13 cellular contexts compared by ENCODE assay signal in the genomic region with DNA sequence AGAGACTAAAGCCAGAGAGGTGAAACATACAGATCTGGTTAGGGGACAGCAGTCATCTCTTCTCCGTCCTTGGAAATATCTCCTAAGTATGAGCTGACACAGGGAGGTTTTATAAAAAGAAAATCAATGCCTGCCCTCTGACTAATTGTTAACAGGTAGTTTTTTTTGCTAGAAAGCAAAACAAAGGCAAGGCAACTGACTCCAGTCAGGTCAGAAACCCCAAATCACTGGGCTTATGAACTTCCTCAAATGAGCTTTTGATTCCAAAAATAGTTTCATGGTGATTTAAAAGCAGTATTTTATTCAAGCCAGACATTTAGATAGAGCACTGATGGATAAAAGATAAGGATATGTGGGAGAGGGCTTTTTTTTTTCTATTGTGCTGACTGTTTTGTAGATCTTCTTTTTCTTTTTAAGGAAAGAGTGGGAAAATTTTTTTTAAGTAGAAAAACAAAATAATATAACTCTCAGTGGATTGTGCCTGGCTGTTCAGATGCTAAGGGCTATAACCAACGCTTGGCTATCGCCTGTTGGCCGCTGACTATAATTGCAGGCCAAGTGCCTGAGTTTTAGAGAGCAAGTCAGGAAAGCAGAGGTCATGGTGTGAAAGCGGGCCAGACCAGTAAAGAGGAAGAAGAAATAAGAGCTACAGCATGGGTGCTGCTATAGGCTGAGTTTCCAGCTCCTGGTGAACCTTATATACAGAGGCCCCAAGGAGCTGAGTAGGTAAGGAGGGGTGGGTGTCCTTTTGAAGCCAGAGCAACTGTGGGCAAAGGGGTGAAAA. TPM values are rescaled to one million over a fixed set of nuclear protein-coding genes. Genes with fewer than 3 reads are reported as not detected.
DNase-seq lines count a peak whose midpoint lies in the region; ATAC-seq, FAIRE-seq and TF ChIP-seq lines count a peak whose summit lies in the region.
"Had no signal": no experiment of that assay in that cellular context is flagged by ENCODE, and none has a peak within 500 bp of the region (broad histone marks: within the 10 kb centered on the region; RNA-seq: fewer than 3 reads in every experiment).

No MANE protein-coding gene starts in this region.

- no peak for TF ChIP-seq RAD21 in K562 (CRISPR knock-in tag; conservative IDR thresholded peaks at IDR 0.05 in 1 of 2, IDR thresholded peaks at IDR 0.05 in 1 of 2)

- TF ChIP-seq POLR2A in K562 (conservative IDR thresholded peaks at IDR 0.05), result no peak

- no peak overlapping the region for H3K27ac ChIP-seq in K562 (ENCODE audit: extremely low read depth, low read depth, low read length)
- H3K27ac ChIP-seq in neuronal stem cell (replicated peaks; ENCODE audit: low read length), result no peak overlapping the region
- H3K27ac ChIP-seq: skin epidermis had no signal

- H3K23ac ChIP-seq in neuronal stem cell (ENCODE audit: low read depth, low read length, poor library complexity), result no peak overlapping the region

- no peaks in the 10 kb centered on the region for H3K9me3 Mint-ChIP-seq in stimulated activated naive B cell treated with anti-CD40 and anti-IgM and Interleukin-4, amounts not matched to agents 10 μg/mL and 1 μg/mL and 100 μg/mL, for 72 hours
- no peaks in the 10 kb centered on the region for H3K9me3 Mint-ChIP-seq in activated CD4-positive, alpha-beta memory T cell treated with anti-CD3 and anti-CD28 coated beads for 36 hours
- H3K9me3 Mint-ChIP-seq: activated T-helper 1 cell treated with anti-CD3 and anti-CD28 coated beads, Interleukin-12 subunit alpha, Interleukin-12 subunit beta, Interleukin-2, Interleukin-4 antibody, amounts not matched to agents 30 ng/mL and 10 ng/mL and 1 ng/mL, durations not matched to agents 14 hours and 24 hours and 36 hours; immature natural killer cell had no signal

- no peaks in the 10 kb centered on the region for H3K79me1 ChIP-seq in neuronal stem cell (ENCODE audit: low read depth, low read length)

- H3K27ac Mint-ChIP-seq in stimulated activated naive B cell treated with anti-CD40 and anti-IgM and Interleukin-4, amounts not matched to agents 10 μg/mL and 1 μg/mL and 100 μg/mL, for 72 hours, result no peak overlapping the region
- no peak overlapping the region for H3K27ac Mint-ChIP-seq in activated CD4-positive, alpha-beta memory T cell treated with anti-CD3 and anti-CD28 coated beads for 36 hours
- H3K27ac Mint-ChIP-seq: activated T-helper 1 cell treated with anti-CD3 and anti-CD28 coated beads, Interleukin-12 subunit alpha, Interleukin-12 subunit beta, Interleukin-2, Interleukin-4 antibody, amounts not matched to agents 30 ng/mL and 10 ng/mL and 1 ng/mL, durations not matched to agents 14 hours and 24 hours and 36 hours; immature natural killer cell had no signal

- 12% methylated on average over 5 of the region's 5 CpGs for WGBS in K562 (ENCODE audit: insufficient coverage, low coverage, missing lambda C conversion rate)
- WGBS in neuronal stem cell (ENCODE audit: extremely low coverage in 2 of 2, insufficient read length in 2 of 2, insufficient replicate concordance in 1 of 2), 2 donors, result no CpG with 5 or more reads among the region's 5 CpGs

- H3K4me2 ChIP-seq in K562 (ENCODE audit: insufficient read depth, low read length) (no peak overlapping the region), neuronal stem cell (ENCODE audit: insufficient read depth, low read length, poor library complexity, severe bottlenecking) (no peak overlapping the region)

- H3K9ac ChIP-seq in K562 (ENCODE audit: insufficient read depth in 1 of 2, low read depth in 2 of 2, low read length in 2 of 2) (no peak overlapping the region), neuronal stem cell (ENCODE audit: low read depth, low read length, poor library complexity) (no peak overlapping the region)

- H3K4me1 Mint-ChIP-seq in stimulated activated naive B cell treated with anti-CD40 and anti-IgM and Interleukin-4, amounts not matched to agents 10 μg/mL and 1 μg/mL and 100 μg/mL, for 72 hours, result peaks cover 40 to 56% of the 10 kb centered on the region in 2 donors
- no peaks in the 10 kb centered on the region for H3K4me1 Mint-ChIP-seq in activated CD4-positive, alpha-beta memory T cell treated with anti-CD3 and anti-CD28 coated beads for 36 hours (ENCODE audit: low read depth)
- H3K4me1 Mint-ChIP-seq: immature natural killer cell had no signal

- H3K36me3 Mint-ChIP-seq in stimulated activated naive B cell treated with anti-CD40 and anti-IgM and Interleukin-4, amounts not matched to agents 10 μg/mL and 1 μg/mL and 100 μg/mL, for 72 hours, result no peaks in the 10 kb centered on the region
- no peaks in the 10 kb centered on the region for H3K36me3 Mint-ChIP-seq in activated CD4-positive, alpha-beta memory T cell treated with anti-CD3 and anti-CD28 coated beads for 36 hours
- H3K36me3 Mint-ChIP-seq: immature natural killer cell had no signal

- H3K4me3 ChIP-seq in K562, result no peak overlapping the region
- H3K4me3 ChIP-seq in neuronal stem cell (ENCODE audit: low read length in 2 of 2), result no peak overlapping the region
- H3K4me3 ChIP-seq: cardiac muscle cell, skin epidermis had no signal

- no peak for DNase-seq in GM18507 (ENCODE audit: extremely low spot score, insufficient read length, low read depth)
- DNase-seq in K562 (ENCODE audit: extremely low read depth in 1 of 4, low spot score in 3 of 4), result peak in 2 of 4 experiments; percentile 27 to 32
- no peak for DNase-seq in stimulated activated naive B cell treated with anti-CD40 and anti-IgM and Interleukin-4, amounts not matched to agents 10 μg/mL and 1 μg/mL and 100 μg/mL, for 72 hours
- no peak for DNase-seq in activated CD4-positive, alpha-beta memory T cell treated with anti-CD3 and anti-CD28 coated beads for 36 hours
- no peak for DNase-seq in neuronal stem cell (ENCODE audit: low spot score)
- no peak for DNase-seq in posterior vena cava (ENCODE audit: low spot score)
- DNase-seq: immature natural killer cell, NCI-H2171 had no signal

- POLR2A ChIA-PET in K562 (lab: Yijun Ruan, JAX), result no interaction called here
- POLR2A ChIA-PET in activated CD4-positive, alpha-beta memory T cell treated with anti-CD3 and anti-CD28 coated beads for 36 hours (lab: Charles Lee), result no interaction called here

- in situ Hi-C loops in K562 (cut with MboI), result no loop called here

- no peak overlapping the region for H4K8ac ChIP-seq in neuronal stem cell (ENCODE audit: low read depth, low read length)

- no peak for TF ChIP-seq EP300 in K562 (IDR thresholded peaks at IDR 0.05; ENCODE audit: low read length)

- CTCF ChIA-PET in K562 (lab: Yijun Ruan, JAX; ENCODE audit: low intra/inter-chr PET ratio), result no interaction called here
- CTCF ChIA-PET in activated CD4-positive, alpha-beta memory T cell treated with anti-CD3 and anti-CD28 coated beads for 36 hours (lab: Charles Lee), result no interaction called here

- H3K4me1 ChIP-seq in K562 (replicated peaks in 1 of 2; ENCODE audit: control insufficient read depth in 2 of 2, insufficient read depth in 2 of 2, low read length in 2 of 2) (no peaks in the 10 kb centered on the region), neuronal stem cell (ENCODE audit: control insufficient read depth in 2 of 2, insufficient read depth in 1 of 2, low read depth in 1 of 2, low read length in 2 of 2) (peaks cover under 1 to 3% of the 10 kb centered on the region in 2 donors)

- H4K91ac ChIP-seq in neuronal stem cell (ENCODE audit: low read depth, low read length, poor library complexity), result no peak overlapping the region

- H3K18ac ChIP-seq in neuronal stem cell (ENCODE audit: low read length), result no peak overlapping the region

- H3K27me3 Mint-ChIP-seq in stimulated activated naive B cell treated with anti-CD40 and anti-IgM and Interleukin-4, amounts not matched to agents 10 μg/mL and 1 μg/mL and 100 μg/mL, for 72 hours, result no peaks in the 10 kb centered on the region
- no peaks in the 10 kb centered on the region for H3K27me3 Mint-ChIP-seq in activated CD4-positive, alpha-beta memory T cell treated with anti-CD3 and anti-CD28 coated beads for 36 hours

- no peaks in the 10 kb centered on the region for H4K20me1 ChIP-seq in K562 (replicated peaks; ENCODE audit: control insufficient read depth, insufficient read depth, low read length)

- no peaks in the 10 kb centered on the region for H3K79me2 ChIP-seq in K562 (ENCODE audit: control insufficient read depth, insufficient read depth, low read length)

- no TSS peak for BruUV-seq in K562 (replicated peaks; lab: Mats Ljungman, UMichigan)

- H2AFZ ChIP-seq in K562 (ENCODE audit: low read depth, low read length) (no peak overlapping the region), neuronal stem cell (ENCODE audit: low read length) (no peak overlapping the region)

- no peak overlapping the region for H2AK5ac ChIP-seq in neuronal stem cell (ENCODE audit: low read depth, low read length)

- no peaks in the 10 kb centered on the region for H3K9me3 ChIP-seq in K562 (replicated peaks; ENCODE audit: control insufficient read depth, insufficient read depth, low read depth, low read length)
- H3K9me3 ChIP-seq in neuronal stem cell (replicated peaks in 1 of 2; ENCODE audit: control insufficient read depth in 2 of 2, insufficient read depth in 1 of 2, low read depth in 1 of 2, low read length in 2 of 2), result peaks cover 1 to 3% of the 10 kb centered on the region in 2 donors

- H3K14ac ChIP-seq in neuronal stem cell (ENCODE audit: low read length), result no peak overlapping the region

- intact Hi-C loops in K562 (cut with micrococcal nuclease), result loop anchor here (5.0 kb wide), 1 partner anchor 52 kb away; no protein-coding TSS in a partner anchor
- intact Hi-C loops in activated CD4-positive, alpha-beta memory T cell treated with anti-CD3 and anti-CD28 coated beads for 36 hours (cut with micrococcal nuclease), result no loop called here
- intact Hi-C loops in posterior vena cava (cut with DNase I), result no loop called here

- ATAC-seq in HG03565 (IDR thresholded peaks at IDR 0.05; ENCODE audit: unreplicated experiment) (peak; percentile 55), K562 (peak; percentile 63), GM19452 (IDR thresholded peaks at IDR 0.05; ENCODE audit: unreplicated experiment) (no peak)
- peak; percentile 75 to 81 for ATAC-seq in stimulated activated naive B cell treated with anti-CD40 and anti-IgM and Interleukin-4, amounts not matched to agents 10 μg/mL and 1 μg/mL and 100 μg/mL, for 72 hours (replicated peaks)

- H2BK12ac ChIP-seq in neuronal stem cell (ENCODE audit: low read length), result no peak overlapping the region

- no peak overlapping the region for H2BK15ac ChIP-seq in neuronal stem cell (ENCODE audit: low read length)

- peak; percentile 23 to 36 (median 27); a peak in 2 of 6 replicates for TF ChIP-seq CTCF in K562 (IDR thresholded peaks at IDR 0.05 in 2 of 3, conservative IDR thresholded peaks at IDR 0.05 in 1 of 3; ENCODE audit: insufficient read depth in 2 of 3, low read depth in 1 of 3, low read length in 3 of 3)

- no peak overlapping the region for H2BK5ac ChIP-seq in neuronal stem cell (ENCODE audit: low read length)

- no peak overlapping the region for H3K4me3 Mint-ChIP-seq in stimulated activated naive B cell treated with anti-CD40 and anti-IgM and Interleukin-4, amounts not matched to agents 10 μg/mL and 1 μg/mL and 100 μg/mL, for 72 hours
- no peak overlapping the region for H3K4me3 Mint-ChIP-seq in activated CD4-positive, alpha-beta memory T cell treated with anti-CD3 and anti-CD28 coated beads for 36 hours
- H3K4me3 Mint-ChIP-seq: activated T-helper 1 cell treated with anti-CD3 and anti-CD28 coated beads, Interleukin-12 subunit alpha, Interleukin-12 subunit beta, Interleukin-2, Interleukin-4 antibody, amounts not matched to agents 30 ng/mL and 10 ng/mL and 1 ng/mL, durations not matched to agents 14 hours and 24 hours and 36 hours; immature natural killer cell had no signal

- no peak overlapping the region for H3K4ac ChIP-seq in neuronal stem cell (ENCODE audit: low read length)

- H3K36me3 ChIP-seq in K562 (ENCODE audit: control insufficient read depth, insufficient read depth, low read length), result no peaks in the 10 kb centered on the region
- no peaks in the 10 kb centered on the region for H3K36me3 ChIP-seq in neuronal stem cell (replicated peaks in 1 of 2; ENCODE audit: control insufficient read depth in 2 of 2, insufficient read depth in 2 of 2, low read length in 2 of 2)
- H3K36me3 ChIP-seq: cardiac muscle cell had no signal

- H3K27me3 ChIP-seq in K562 (ENCODE audit: control insufficient read depth in 2 of 2, insufficient read depth in 2 of 2, low read length in 2 of 2), result peaks cover 36 to 45% of the 10 kb centered on the region in 2 experiments; a peak in 4 of 5 replicates
- H3K27me3 ChIP-seq in neuronal stem cell (ENCODE audit: control insufficient read depth in 3 of 3, insufficient read depth in 3 of 3, low read depth in 1 of 3, low read length in 3 of 3), result peaks cover 0 to 5% (median 0%) of the 10 kb centered on the region in 3 experiments
- H3K27me3 ChIP-seq: cardiac muscle cell had no signal

- no peaks in the 10 kb centered on the region for H3K9me1 ChIP-seq in K562 (ENCODE audit: control insufficient read depth, insufficient read depth, low read length)

- no peak overlapping the region for H2BK120ac ChIP-seq in neuronal stem cell (ENCODE audit: low read depth, low read length)

- FAIRE-seq in GM18507 (lab: Jason Lieb, UNC) (peak; percentile 73), K562 (lab: Jason Lieb, UNC) (peak; percentile 35)

RNA-seq across cellular contexts. Expression of gene MRPL35, which starts 44.9 kb away (rescaled TPM):
- 24.4 and 30.0 TPM in 2 replicates for total RNA-seq in K562 (2011; cell fraction: chromatin; rRNA removed; ENCODE audit: low replicate concordance)
- 37.7 and 42.0 TPM in 2 replicates for total RNA-seq in K562 (2011; cell fraction: nucleolus; rRNA removed)
- total RNA-seq in K562 (2011; cell fraction: nucleoplasm; rRNA removed), result 29.3 and 30.0 TPM in 2 replicates
- total RNA-seq in K562 (2014; rRNA removed) (85.5 and 118 TPM in 2 replicates), K562 (2014; rRNA removed; fragmentation: Illumina TruSeq; extraction: Trizol) (210 and 223 TPM in 2 replicates), K562 (2015; rRNA removed; fragmentation: Illumina TruSeq; extraction: Trizol) (156 and 159 TPM in 2 replicates), K562 (2021) (100 and 120 TPM in 2 replicates), posterior vena cava (10 to 100 TPM; 30.8 to 39.4 TPM)
- polyA plus RNA-seq in K562 (2011; rRNA removed) (159 and 254 TPM in 2 replicates), K562 (2014; fragmentation: Illumina TruSeq; extraction: Trizol) (233 and 247 TPM in 2 replicates), K562 (2014; fragmentation: Nextera tagmentation; extraction: Ambion mirVana) (100 to 1,000 TPM; 166 to 180 TPM), K562 (2014; rRNA removed) (229 and 236 TPM in 2 replicates)
- polyA plus RNA-seq in K562 (2011; cell fraction: cytosol; rRNA removed), result 140 and 222 TPM in 2 replicates
- 80.2 and 83.9 TPM in 2 replicates for polyA plus RNA-seq in K562 (2011; cell fraction: nucleus; rRNA removed)
- 79.4 and 107 TPM in 2 replicates for polyA plus RNA-seq in K562 (2012)
- polyA minus RNA-seq in K562 (2011; rRNA and poly(A)+ RNA removed), result 52.6 and 74.0 TPM in 2 replicates
- polyA minus RNA-seq in K562 (2011; cell fraction: cytosol; rRNA and poly(A)+ RNA removed), result 36.0 and 50.0 TPM in 2 replicates
- polyA minus RNA-seq in K562 (2011; cell fraction: nucleus; rRNA and poly(A)+ RNA removed), result 21.9 and 31.7 TPM in 2 replicates
- 10 to 100 TPM; 68.6 to 72.4 TPM for total RNA-seq in activated CD4-positive, alpha-beta memory T cell treated with anti-CD3 and anti-CD28 coated beads for 36 hours
- polyA plus RNA-seq in neuronal stem cell (2013, experiment 1 of 2), result 25.6 TPM
- polyA plus RNA-seq in neuronal stem cell (2013, experiment 2 of 2), result 27.8 TPM

RNA-seq across cellular contexts. Expression of gene IMMT, which starts 48.9 kb away (rescaled TPM):
- 126 and 186 TPM in 2 replicates for total RNA-seq in K562 (2011; cell fraction: chromatin; rRNA removed; ENCODE audit: low replicate concordance)
- 67.8 and 69.7 TPM in 2 replicates for total RNA-seq in K562 (2011; cell fraction: nucleolus; rRNA removed)
- 91.2 and 93.2 TPM in 2 replicates for total RNA-seq in K562 (2011; cell fraction: nucleoplasm; rRNA removed)
- total RNA-seq in K562 (2014; rRNA removed), result 117 and 121 TPM in 2 replicates
- total RNA-seq in K562 (2014; rRNA removed; fragmentation: Illumina TruSeq; extraction: Trizol), result 136 and 150 TPM in 2 replicates
- 113 and 119 TPM in 2 replicates for total RNA-seq in K562 (2015; rRNA removed; fragmentation: Illumina TruSeq; extraction: Trizol)
- 154 and 160 TPM in 2 replicates for total RNA-seq in K562 (2021)
- polyA plus RNA-seq in K562 (2011; rRNA removed), result 84.5 and 140 TPM in 2 replicates
- polyA plus RNA-seq in K562 (2011; cell fraction: cytosol; rRNA removed), result 58.0 and 63.5 TPM in 2 replicates
- polyA plus RNA-seq in K562 (2011; cell fraction: nucleus; rRNA removed), result 45.7 and 56.5 TPM in 2 replicates
- polyA plus RNA-seq in K562 (2012), result 116 and 117 TPM in 2 replicates
- 146 and 184 TPM in 2 replicates for polyA plus RNA-seq in K562 (2014; fragmentation: Illumina TruSeq; extraction: Trizol)
- polyA plus RNA-seq in K562 (2014; fragmentation: Nextera tagmentation; extraction: Ambion mirVana), result 100 to 1,000 TPM; 153 to 294 TPM
- 138 and 150 TPM in 2 replicates for polyA plus RNA-seq in K562 (2014; rRNA removed)
- polyA minus RNA-seq in K562 (2011; rRNA and poly(A)+ RNA removed), result 120 and 149 TPM in 2 replicates
- polyA minus RNA-seq in K562 (2011; cell fraction: cytosol; rRNA and poly(A)+ RNA removed), result 57.3 and 73.7 TPM in 2 replicates
- polyA minus RNA-seq in K562 (2011; cell fraction: nucleus; rRNA and poly(A)+ RNA removed), result 37.7 and 46.2 TPM in 2 replicates
- total RNA-seq in activated CD4-positive, alpha-beta memory T cell treated with anti-CD3 and anti-CD28 coated beads for 36 hours, result 100 to 1,000 TPM; 170 to 172 TPM
- polyA plus RNA-seq in neuronal stem cell (2013, experiment 1 of 2), result 69.8 TPM
- polyA plus RNA-seq in neuronal stem cell (2013, experiment 2 of 2), result 68.5 TPM
- 10 to 100 TPM; 67.6 to 73.7 TPM for total RNA-seq in posterior vena cava
